ENCODE assay signal across 27 cellular contexts in genomic region chr10:71553371-71553900, GRCh38.
DNase-seq lines count a peak whose midpoint lies in the region; ATAC-seq and TF ChIP-seq lines count a peak whose summit lies in the region.
"Had no signal": no experiment of that assay in that cellular context is flagged by ENCODE, and none has a peak within 500 bp of the region (broad histone marks: within the 10 kb centered on the region; RNA-seq: fewer than 3 reads in every experiment).

No MANE protein-coding gene starts in this region.

- TF ChIP-seq CTCF in heart left ventricle (IDR thresholded peaks at IDR 0.05) (no peak), foreskin keratinocyte (conservative IDR thresholded peaks at IDR 0.05) (no peak), coronary artery (IDR thresholded peaks at IDR 0.05) (no peak)

- intact Hi-C loops in Right ventricle myocardium inferior (cut with DNase I) (no loop called here), heart left ventricle (cut with DNase I) (no loop called here)

- peaks cover 0 to 2% (median under 1%) of the 10 kb centered on the region in 12 donors for H3K4me1 ChIP-seq in heart left ventricle
- H3K4me1 ChIP-seq in NT2/D1 (ENCODE audit: insufficient read depth, insufficient read length): peaks cover 11% of the 10 kb centered on the region
- no peaks in the 10 kb centered on the region for H3K4me1 ChIP-seq in foreskin keratinocyte

- H3K4me3 ChIP-seq in heart left ventricle: no peak overlapping the region
- H3K4me3 ChIP-seq in NT2/D1 (ENCODE audit: insufficient read length, low read depth): no peak overlapping the region
- H3K4me3 ChIP-seq in coronary artery: no peak overlapping the region
- H3K4me3 ChIP-seq: SK-N-MC had no signal

- H3K27me3 Mint-ChIP-seq in stimulated activated memory B cell treated with anti-CD40 and anti-IgM and Interleukin-4, amounts not matched to agents 10 μg/mL and 1 μg/mL and 100 μg/mL, for 72 hours: peaks cover 40% of the 10 kb centered on the region

- 71 to 82% (median 73%) methylated on average over 6 of the region's 6 CpGs for WGBS in heart left ventricle, 4 donors

- no peak overlapping the region for H3K27ac Mint-ChIP-seq in stimulated activated memory B cell treated with anti-CD40 and anti-IgM and Interleukin-4, amounts not matched to agents 10 μg/mL and 1 μg/mL and 100 μg/mL, for 72 hours
- H3K27ac Mint-ChIP-seq: CD8-positive, alpha-beta memory T cell; HFFc6 had no signal

- H3K27ac ChIP-seq in heart left ventricle (no peak overlapping the region), foreskin keratinocyte (no peak overlapping the region), substantia nigra (ENCODE audit: low read depth, low read length, poor library complexity, severe bottlenecking) (no peak overlapping the region), coronary artery (no peak overlapping the region)
- H3K27ac ChIP-seq: C4-2B, HL-60, SK-N-MC had no signal

- no peaks in the 10 kb centered on the region for H3K4me1 Mint-ChIP-seq in stimulated activated memory B cell treated with anti-CD40 and anti-IgM and Interleukin-4, amounts not matched to agents 10 μg/mL and 1 μg/mL and 100 μg/mL, for 72 hours
- H3K4me1 Mint-ChIP-seq: CD8-positive, alpha-beta memory T cell had no signal

- peak; percentile 11 for DNase-seq in Right ventricle myocardium inferior (ENCODE audit: missing footprints)
- no peak for DNase-seq in heart left ventricle
- no peak for DNase-seq in NT2/D1 (ENCODE audit: low read depth, low spot score)
- DNase-seq in foreskin keratinocyte: no peak
- no peak for DNase-seq in hippocampal formation (lab: John Stamatoyannopoulos, UW)
- DNase-seq in substantia nigra (lab: John Stamatoyannopoulos, UW): no peak
- no peak for DNase-seq in coronary artery (ENCODE audit: low spot score)
- DNase-seq: 8988T; Calu3; CD8-positive, alpha-beta memory T cell; DMS153; GDM1; H9; HFFc6; KBM-7; NCI-H1092 treated with DMSO at 0.1 percent for 48 hours; NCI-H2029 treated with DMSO at 0.1 percent for 48 hours; NCI-H345; NCI-H524; OCI-M1; SHP77; SW 1271 had no signal

- H3K9me3 ChIP-seq in heart left ventricle: no peaks in the 10 kb centered on the region
- no peaks in the 10 kb centered on the region for H3K9me3 ChIP-seq in NT2/D1 (ENCODE audit: insufficient read depth, low read length)

- H3K36me3 ChIP-seq in heart left ventricle: no peaks in the 10 kb centered on the region
- H3K36me3 ChIP-seq in NT2/D1 (ENCODE audit: insufficient read depth, insufficient read length, low read length): no peaks in the 10 kb centered on the region

- ATAC-seq in Right ventricle myocardium inferior: no peak
- ATAC-seq in heart left ventricle: no peak
- peak; percentile 9 for ATAC-seq in foreskin keratinocyte
- no peak for ATAC-seq in stimulated activated memory B cell treated with anti-CD40 and anti-IgM and Interleukin-4, amounts not matched to agents 10 μg/mL and 1 μg/mL and 100 μg/mL, for 72 hours
- ATAC-seq: HepG2 had no signal

- peaks cover 11% of the 10 kb centered on the region for H3K9me3 Mint-ChIP-seq in stimulated activated memory B cell treated with anti-CD40 and anti-IgM and Interleukin-4, amounts not matched to agents 10 μg/mL and 1 μg/mL and 100 μg/mL, for 72 hours
- H3K9me3 Mint-ChIP-seq: CD8-positive, alpha-beta memory T cell; H9; HFFc6 had no signal

- no peak for TF ChIP-seq POLR2A in heart left ventricle (IDR thresholded peaks at IDR 0.05)

- peak overlapping the region; percentile 21 for H3K9ac ChIP-seq in NT2/D1 (ENCODE audit: insufficient read length, low read depth)

- H3K27me3 ChIP-seq in heart left ventricle: no peaks in the 10 kb centered on the region
- no peaks in the 10 kb centered on the region for H3K27me3 ChIP-seq in NT2/D1 (ENCODE audit: insufficient read depth, insufficient read length)
- peaks cover 13% of the 10 kb centered on the region for H3K27me3 ChIP-seq in foreskin keratinocyte

- no peaks in the 10 kb centered on the region for H3K36me3 Mint-ChIP-seq in stimulated activated memory B cell treated with anti-CD40 and anti-IgM and Interleukin-4, amounts not matched to agents 10 μg/mL and 1 μg/mL and 100 μg/mL, for 72 hours
- H3K36me3 Mint-ChIP-seq: CD8-positive, alpha-beta memory T cell had no signal

- H3K4me3 Mint-ChIP-seq in stimulated activated memory B cell treated with anti-CD40 and anti-IgM and Interleukin-4, amounts not matched to agents 10 μg/mL and 1 μg/mL and 100 μg/mL, for 72 hours: no peak overlapping the region
- H3K4me3 Mint-ChIP-seq: CD8-positive, alpha-beta memory T cell; H9; HFFc6 had no signal
